Comparison of ENCODE assay signal across 18 cellular contexts in the genomic region with DNA sequence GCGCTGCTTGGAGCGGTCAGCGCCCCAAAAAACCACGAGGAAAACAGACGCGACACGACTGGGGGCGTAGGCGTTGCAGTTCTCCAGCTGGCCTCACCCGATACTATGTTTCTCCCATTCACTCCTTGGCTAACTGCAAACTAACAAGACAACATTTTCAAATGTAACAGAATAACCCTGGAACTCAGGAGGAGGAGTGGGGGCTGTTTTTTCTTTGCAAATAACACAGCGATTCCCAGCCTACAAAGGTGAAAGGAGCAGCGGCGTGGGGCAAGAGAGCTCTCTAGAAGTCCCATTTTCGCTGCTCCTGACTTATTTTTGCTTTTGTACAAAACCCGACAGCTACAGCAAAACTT. TPM values are rescaled to one million over a fixed set of nuclear protein-coding genes. Genes with fewer than 3 reads are reported as not detected.
DNase-seq lines count a peak whose midpoint lies in the region; ATAC-seq, FAIRE-seq and TF ChIP-seq lines count a peak whose summit lies in the region.
"Had no signal": no experiment of that assay in that cellular context is flagged by ENCODE, and none has a peak within 500 bp of the region (broad histone marks: within the 10 kb centered on the region; RNA-seq: fewer than 3 reads in every experiment).

No MANE protein-coding gene starts in this region.

- no peak overlapping the region for H3K27ac Mint-ChIP-seq in activated naive CD4-positive, alpha-beta T cell treated with anti-CD3 and anti-CD28 coated beads for 36 hours
- H3K27ac Mint-ChIP-seq in astrocyte (ENCODE audit: unreplicated experiment) (no peak overlapping the region), mesothelial cell of epicardium (no peak overlapping the region), HFFc6 (no peak overlapping the region)

- H3K4me1 ChIP-seq in astrocyte (ENCODE audit: insufficient read depth, low read length) = no peaks in the 10 kb centered on the region

- intact Hi-C loops in activated naive CD4-positive, alpha-beta T cell treated with anti-CD3 and anti-CD28 coated beads for 36 hours (cut with micrococcal nuclease) = no loop called here

- H3K79me2 ChIP-seq in astrocyte (ENCODE audit: insufficient read depth, low read length) = no peaks in the 10 kb centered on the region

- H3K4me1 Mint-ChIP-seq in activated naive CD4-positive, alpha-beta T cell treated with anti-CD3 and anti-CD28 coated beads for 36 hours (ENCODE audit: low read depth) = peaks cover 11% of the 10 kb centered on the region
- H3K4me1 Mint-ChIP-seq in astrocyte (ENCODE audit: low read depth, unreplicated experiment) (peaks cover 1% of the 10 kb centered on the region), mesothelial cell of epicardium (peaks cover 29% of the 10 kb centered on the region), HFFc6 (ENCODE audit: low read depth) (no peaks in the 10 kb centered on the region)

- H3K27ac ChIP-seq in astrocyte (ENCODE audit: low read depth, low read length) = no peak overlapping the region
- H3K27ac ChIP-seq: skin epidermis had no signal

- no peaks in the 10 kb centered on the region for H4K20me1 ChIP-seq in astrocyte (ENCODE audit: insufficient read depth, low read length)

- no peak for DNase-seq in activated naive CD4-positive, alpha-beta T cell treated with anti-CD3 and anti-CD28 coated beads for 36 hours
- no peak for DNase-seq in activated naive CD4-positive, alpha-beta T cell treated with Interleukin-2 at 50 U/mL for 16 hours
- no peak for DNase-seq in astrocyte (ENCODE audit: low read depth)
- DNase-seq in mesothelial cell of epicardium (ENCODE audit: low spot score in 2 of 2, unreplicated experiment in 2 of 2) = no peak
- peak; percentile 8 for DNase-seq in superior temporal gyrus (ENCODE audit: extremely low spot score)
- DNase-seq in HFFc6 = no peak
- no peak for DNase-seq in NCI-H226
- DNase-seq: DMS79 treated with DMSO at 0.1 percent for 48 hours, NCI-H1105, SHP77 had no signal

- H3K9me3 ChIP-seq in astrocyte (ENCODE audit: insufficient read depth, low read depth, low read length) = no peaks in the 10 kb centered on the region

- H3K4me3 Mint-ChIP-seq in activated naive CD4-positive, alpha-beta T cell treated with anti-CD3 and anti-CD28 coated beads for 36 hours = peak overlapping the region; percentile 38
- H3K4me3 Mint-ChIP-seq in astrocyte (ENCODE audit: unreplicated experiment) (peak overlapping the region; percentile 80), mesothelial cell of epicardium (peak overlapping the region; percentile 54), HFFc6 (no peak overlapping the region)

- no peaks in the 10 kb centered on the region for H3K36me3 ChIP-seq in astrocyte (ENCODE audit: insufficient read depth, low read length)

- no peak for ATAC-seq in HG02973 (IDR thresholded peaks at IDR 0.05; ENCODE audit: unreplicated experiment)
- ATAC-seq: esophagus mucosa had no signal

- H3K4me2 ChIP-seq in astrocyte (ENCODE audit: low read length) = peak overlapping the region; percentile 76

- no peaks in the 10 kb centered on the region for H3K36me3 Mint-ChIP-seq in activated naive CD4-positive, alpha-beta T cell treated with anti-CD3 and anti-CD28 coated beads for 36 hours (ENCODE audit: low read depth)
- H3K36me3 Mint-ChIP-seq in astrocyte (ENCODE audit: low read depth, unreplicated experiment) = no peaks in the 10 kb centered on the region
- no peaks in the 10 kb centered on the region for H3K36me3 Mint-ChIP-seq in mesothelial cell of epicardium
- no peaks in the 10 kb centered on the region for H3K36me3 Mint-ChIP-seq in HFFc6 (ENCODE audit: low read depth)

- peaks cover 55% of the 10 kb centered on the region for H3K27me3 ChIP-seq in astrocyte (ENCODE audit: insufficient read depth, low read length)

- TF ChIP-seq CTCF in astrocyte (IDR thresholded peaks at IDR 0.05; ENCODE audit: insufficient read depth, low read depth, low read length) = no peak
- no peak for TF ChIP-seq CTCF in mesothelial cell of epicardium (IDR thresholded peaks at IDR 0.05; ENCODE audit: unreplicated experiment)
- TF ChIP-seq CTCF in HFFc6 (IDR thresholded peaks at IDR 0.05) = no peak

- CTCF ChIA-PET in activated naive CD4-positive, alpha-beta T cell treated with anti-CD3 and anti-CD28 coated beads for 36 hours (lab: Charles Lee) = no interaction called here

- peaks cover 54% of the 10 kb centered on the region for H3K27me3 Mint-ChIP-seq in activated naive CD4-positive, alpha-beta T cell treated with anti-CD3 and anti-CD28 coated beads for 36 hours (ENCODE audit: low read depth)
- H3K27me3 Mint-ChIP-seq in astrocyte (ENCODE audit: low read depth, unreplicated experiment) = peaks cover 45% of the 10 kb centered on the region
- peaks cover 93% of the 10 kb centered on the region for H3K27me3 Mint-ChIP-seq in mesothelial cell of epicardium (ENCODE audit: low read depth)
- peaks cover 25% of the 10 kb centered on the region for H3K27me3 Mint-ChIP-seq in HFFc6 (ENCODE audit: insufficient read depth)

- no peaks in the 10 kb centered on the region for H3K9me3 Mint-ChIP-seq in activated naive CD4-positive, alpha-beta T cell treated with anti-CD3 and anti-CD28 coated beads for 36 hours
- H3K9me3 Mint-ChIP-seq in astrocyte (ENCODE audit: unreplicated experiment) = no peaks in the 10 kb centered on the region
- H3K9me3 Mint-ChIP-seq in mesothelial cell of epicardium = no peaks in the 10 kb centered on the region
- peaks cover 4% of the 10 kb centered on the region for H3K9me3 Mint-ChIP-seq in HFFc6

- peak overlapping the region; percentile 17 for H3K4me3 ChIP-seq in astrocyte (ENCODE audit: insufficient read depth, low read depth, low read length)

- FAIRE-seq in astrocyte (lab: Jason Lieb, UNC) = no peak
- FAIRE-seq: GM12892 had no signal

- no peak overlapping the region for H2AFZ ChIP-seq in astrocyte (ENCODE audit: low read depth, low read length)

- no peak overlapping the region for H3K9ac ChIP-seq in astrocyte (ENCODE audit: low read length)

RNA-seq across cellular contexts. Expression of a gene that starts 1.7 kb away (rescaled TPM):
- not detected for total RNA-seq in activated naive CD4-positive, alpha-beta T cell treated with anti-CD3 and anti-CD28 coated beads for 36 hours
- total RNA-seq in astrocyte (0.26 and 0.98 TPM in 2 replicates), mesothelial cell of epicardium (not detected in 3 replicates)
- total RNA-seq in HFFc6 (2021; fragmentation: NEBNext Ultra II Directional; extraction: Animal tissue kit (Norgen Biotek cat#: 25700)) = not detected
- total RNA-seq: esophagus mucosa, H4, HT1080, mucosa of gallbladder, urinary bladder had no signal
